8 cellular contexts compared by ENCODE assay signal in the genomic region with DNA sequence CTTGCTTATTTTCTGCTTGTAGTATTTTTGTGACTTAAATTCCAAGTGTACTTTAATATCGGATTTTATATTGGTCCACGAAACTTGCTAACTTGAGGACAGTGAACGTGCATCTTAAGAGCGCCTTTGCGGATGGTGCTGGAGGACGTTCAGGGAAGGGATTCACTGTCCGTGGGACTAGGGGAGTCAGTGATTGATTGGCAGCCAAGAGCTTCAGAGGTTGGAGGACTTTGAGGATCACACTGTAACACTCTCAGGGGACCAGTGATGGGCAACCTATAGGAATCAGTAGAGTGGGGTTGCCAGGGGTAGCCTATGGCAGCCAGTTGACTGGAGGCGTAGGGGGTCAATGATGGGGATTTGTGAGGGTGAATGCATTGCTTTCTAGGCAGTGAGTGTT. TPM values are rescaled to one million over a fixed set of nuclear protein-coding genes. Genes with fewer than 3 reads are reported as not detected.
DNase-seq lines count a peak whose midpoint lies in the region; ATAC-seq, FAIRE-seq and TF ChIP-seq lines count a peak whose summit lies in the region.

No MANE protein-coding gene starts in this region.

- TF ChIP-seq POLR2A in gastrocnemius medialis (IDR thresholded peaks at IDR 0.05) = no peak

- H3K36me3 Mint-ChIP-seq in T-helper 2 cell treated with Interferon-gamma antibody and Interleukin-4, amounts not matched to agents 5 μg/mL and 100 μg/mL, for 36 hours (ENCODE audit: low read depth) = peaks cover 23% of the 10 kb centered on the region
- H3K36me3 Mint-ChIP-seq in glutamatergic neuron (ENCODE audit: unreplicated experiment) = no peaks in the 10 kb centered on the region

- peak overlapping the region; percentile 44 for H3K27ac Mint-ChIP-seq in T-helper 2 cell treated with Interferon-gamma antibody and Interleukin-4, amounts not matched to agents 5 μg/mL and 100 μg/mL, for 36 hours
- H3K27ac Mint-ChIP-seq in glutamatergic neuron (ENCODE audit: unreplicated experiment) = peak overlapping the region; percentile 88

- peaks cover 0 to 11% (median 0%) of the 10 kb centered on the region in 3 donors for H3K27me3 ChIP-seq in gastrocnemius medialis

- FAIRE-seq in GM19239 (lab: Jason Lieb, UNC) = peak; percentile 33

- peaks cover 13% of the 10 kb centered on the region in 2 donors for H3K4me1 ChIP-seq in gastrocnemius medialis

- no peaks in the 10 kb centered on the region for H3K9me3 Mint-ChIP-seq in T-helper 2 cell treated with Interferon-gamma antibody and Interleukin-4, amounts not matched to agents 5 μg/mL and 100 μg/mL, for 36 hours
- H3K9me3 Mint-ChIP-seq in glutamatergic neuron (ENCODE audit: unreplicated experiment) = no peaks in the 10 kb centered on the region

- peak overlapping the region; percentile 98 for H3K4me3 Mint-ChIP-seq in T-helper 2 cell treated with Interferon-gamma antibody and Interleukin-4, amounts not matched to agents 5 μg/mL and 100 μg/mL, for 36 hours
- peak overlapping the region; percentile 98 for H3K4me3 Mint-ChIP-seq in glutamatergic neuron (ENCODE audit: unreplicated experiment)

- H3K27ac ChIP-seq in gastrocnemius medialis = peak overlapping the region; percentile 77 to 86 (median 82)

- no peak for TF ChIP-seq CTCF in glutamatergic neuron (IDR thresholded peaks at IDR 0.05; ENCODE audit: partially characterized antibody, unreplicated experiment)
- no peak for TF ChIP-seq CTCF in gastrocnemius medialis (IDR thresholded peaks at IDR 0.05 in 4 of 5, conservative IDR thresholded peaks at IDR 0.05 in 1 of 5)

- peaks cover 14% of the 10 kb centered on the region for H3K27me3 Mint-ChIP-seq in T-helper 2 cell treated with Interferon-gamma antibody and Interleukin-4, amounts not matched to agents 5 μg/mL and 100 μg/mL, for 36 hours (ENCODE audit: low read depth)
- peaks cover 3% of the 10 kb centered on the region for H3K27me3 Mint-ChIP-seq in glutamatergic neuron (ENCODE audit: unreplicated experiment)

- H3K9me3 ChIP-seq in gastrocnemius medialis = no peaks in the 10 kb centered on the region

- intact Hi-C loops in gastrocnemius medialis (cut with DNase I; ENCODE audit: low total_unique reads) = loop anchor here (1.0 to 10.0 kb wide), 5 partner anchors 23 to 463 kb away; partner anchors contain the start of genes C19orf84, CTU1 and ZNF649

- peak overlapping the region; percentile 66 to 94 (median 82) for H3K4me3 ChIP-seq in gastrocnemius medialis

- peaks cover 26% of the 10 kb centered on the region for H3K4me1 Mint-ChIP-seq in T-helper 2 cell treated with Interferon-gamma antibody and Interleukin-4, amounts not matched to agents 5 μg/mL and 100 μg/mL, for 36 hours (ENCODE audit: low read depth)
- peaks cover 10% of the 10 kb centered on the region for H3K4me1 Mint-ChIP-seq in glutamatergic neuron (ENCODE audit: low read depth, unreplicated experiment)

- peaks cover 0 to 31% of the 10 kb centered on the region in 2 donors for H3K36me3 ChIP-seq in gastrocnemius medialis

- ATAC-seq in gastrocnemius medialis = no peak

- no peak for DNase-seq in GM19239 (ENCODE audit: insufficient read length, low spot score)
- DNase-seq in T-helper 2 cell treated with Interferon-gamma antibody and Interleukin-4, amounts not matched to agents 5 μg/mL and 100 μg/mL, for 36 hours (ENCODE audit: low spot score) = no peak
- DNase-seq in glutamatergic neuron = no peak
- DNase-seq in gastrocnemius medialis = no peak
- no peak for DNase-seq in NCI-H69 (lab: John Stamatoyannopoulos, UW)
- DNase-seq in stimulated activated CD8-positive, alpha-beta memory T cell treated with anti-CD3 and anti-CD28 coated beads, Interleukin-4, amount 100 ng/mL, for 48 hours = no peak
- no peak for DNase-seq in C1 segment of cervical spinal cord (lab: John Stamatoyannopoulos, UW)
- DNase-seq in OCI-M2 (lab: John Stamatoyannopoulos, UW; ENCODE audit: unreplicated experiment) = no peak

- in situ Hi-C loops in gastrocnemius medialis (cut with MboI; ENCODE audit: low sequenced_read_pairs in 4 of 4) = no loop called here

RNA-seq across cellular contexts. Expression of gene ZNF175, which starts 0.5 kb away (rescaled TPM):
- total RNA-seq in glutamatergic neuron (ENCODE audit: unreplicated experiment) (12.4 TPM), gastrocnemius medialis (1 to 10 TPM; 2.1 to 5.0 (median 2.6) TPM)

RNA-seq across cellular contexts. Expression of gene SIGLEC6, which starts 40.1 kb away (rescaled TPM):
- total RNA-seq in glutamatergic neuron (ENCODE audit: unreplicated experiment) (not detected), gastrocnemius medialis (under 1 TPM in 2 of 4 donors, not detected in 2; 0.18 to 0.46 TPM)

RNA-seq across cellular contexts. Expression of gene SIGLEC5, which starts 58.6 kb away (rescaled TPM):
- total RNA-seq in glutamatergic neuron (ENCODE audit: unreplicated experiment) (not detected), gastrocnemius medialis (1 to 10 TPM in 1 of 4 donors, under 1 TPM in 1, not detected in 2; 0.18 to 1.0 TPM)
